In the genomic region with DNA sequence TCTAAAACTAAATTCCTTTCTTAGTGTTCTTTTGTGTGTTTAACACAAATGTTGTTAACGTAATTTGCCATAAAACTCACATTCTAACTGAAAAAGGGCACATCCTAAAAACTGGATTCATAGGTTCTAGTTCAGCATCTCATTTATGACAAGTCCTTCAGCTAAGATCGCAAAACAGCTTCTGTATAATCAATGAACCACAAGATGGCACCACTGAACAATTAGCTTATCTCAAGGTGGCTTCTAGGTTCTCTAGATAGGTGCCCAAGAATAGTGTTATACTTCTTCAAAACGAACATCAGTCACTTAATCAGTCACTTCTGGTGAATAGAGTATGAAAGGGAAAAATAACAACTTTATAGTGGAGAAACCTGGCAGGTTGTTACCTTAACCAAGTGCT, we compare ENCODE assay signal across 10 cellular contexts. TPM values are rescaled to one million over a fixed set of nuclear protein-coding genes. Genes with fewer than 3 reads are reported as not detected.
DNase-seq lines count a peak whose midpoint lies in the region; ATAC-seq and TF ChIP-seq lines count a peak whose summit lies in the region.
"Had no signal": no experiment of that assay in that cellular context is flagged by ENCODE, and none has a peak within 500 bp of the region (broad histone marks: within the 10 kb centered on the region; RNA-seq: fewer than 3 reads in every experiment).

No MANE protein-coding gene starts in this region.

- H3K27ac ChIP-seq in H9 (ENCODE audit: insufficient read length, low read depth, low read length) = no peak overlapping the region
- H3K27ac ChIP-seq in PC-3 (ENCODE audit: low read length) = no peak overlapping the region
- no peak overlapping the region for H3K27ac ChIP-seq in iPS DF 6.9 (ENCODE audit: low read length)
- H3K27ac ChIP-seq: prostate gland had no signal

- no peak overlapping the region for H2BK20ac ChIP-seq in H9 (ENCODE audit: low read depth, low read length, poor library complexity, severe bottlenecking)

- no peak overlapping the region for H2BK12ac ChIP-seq in H9 (ENCODE audit: insufficient read length, low read depth, low read length)

- CTCF ChIA-PET in PC-3 (lab: Charles Lee) = interaction anchor here (1.5 kb wide), 1 partner anchor 175 kb away, joined by 8 read pairs; no protein-coding TSS in a partner anchor
- CTCF ChIA-PET in activated naive CD4-positive, alpha-beta T cell treated with anti-CD3 and anti-CD28 coated beads for 36 hours (lab: Charles Lee) = no interaction called here

- no peak overlapping the region for H4K8ac ChIP-seq in H9 (replicated peaks; ENCODE audit: insufficient read length, low read depth, low read length)

- H3K18ac ChIP-seq in H9 (ENCODE audit: insufficient read length, low read depth, low read length) = no peak overlapping the region

- H3K79me2 ChIP-seq in H9 (ENCODE audit: insufficient read depth, low read length) = no peaks in the 10 kb centered on the region
- H3K79me2 ChIP-seq in PC-3 (ENCODE audit: low read length) = no peaks in the 10 kb centered on the region

- no peaks in the 10 kb centered on the region for H3K23me2 ChIP-seq in H9 (ENCODE audit: insufficient read length, low read depth, low read length, poor library complexity, severe bottlenecking)

- no peak overlapping the region for H3K4me3 Mint-ChIP-seq in H9
- H3K4me3 Mint-ChIP-seq in activated naive CD4-positive, alpha-beta T cell treated with anti-CD3 and anti-CD28 coated beads for 36 hours = no peak overlapping the region

- H3K27me3 Mint-ChIP-seq in H9 (ENCODE audit: low read depth) = peaks cover 1% of the 10 kb centered on the region; the same call in 1 of the 2 replicates
- no peaks in the 10 kb centered on the region for H3K27me3 Mint-ChIP-seq in activated naive CD4-positive, alpha-beta T cell treated with anti-CD3 and anti-CD28 coated beads for 36 hours (ENCODE audit: low read depth)

- H3K56ac ChIP-seq in H9 (ENCODE audit: insufficient read length, low read depth, low read length) = no peak overlapping the region

- no peak overlapping the region for H3K9ac ChIP-seq in H9 (ENCODE audit: extremely low read depth, insufficient read length, low read length)
- H3K9ac ChIP-seq in PC-3 (ENCODE audit: low read length) = no peak overlapping the region

- no TSS peak for BruUV-seq in PC-3 (replicated peaks; lab: Mats Ljungman, UMichigan)

- ATAC-seq in PC-3 = peak; percentile 45; the same call in 1 of the 2 replicates
- ATAC-seq in GM21723 (IDR thresholded peaks at IDR 0.05; ENCODE audit: unreplicated experiment) = no peak
- ATAC-seq in HG02840 (IDR thresholded peaks at IDR 0.05; ENCODE audit: low FRiP score, unreplicated experiment) = no peak

- H3K9me3 ChIP-seq in H9 (ENCODE audit: control insufficient read depth, low read depth, low read length) (no peaks in the 10 kb centered on the region), PC-3 (ENCODE audit: low read length) (no peaks in the 10 kb centered on the region), iPS DF 6.9 (ENCODE audit: control insufficient read depth, insufficient read depth, low read length) (no peaks in the 10 kb centered on the region)
- H3K9me3 ChIP-seq: prostate gland had no signal

- H4K20me1 ChIP-seq in H9 (ENCODE audit: control insufficient read depth, insufficient read depth, insufficient read length) = no peaks in the 10 kb centered on the region
- no peaks in the 10 kb centered on the region for H4K20me1 ChIP-seq in PC-3 (ENCODE audit: low read length)

- no peak overlapping the region for H3K14ac ChIP-seq in H9 (ENCODE audit: insufficient read depth, low read length)

- H2BK120ac ChIP-seq in H9 (ENCODE audit: low read depth, low read length, poor library complexity, severe bottlenecking) = no peak overlapping the region

- H3K36me3 ChIP-seq in PC-3 (ENCODE audit: low read depth, low read length) (no peaks in the 10 kb centered on the region), iPS DF 6.9 (ENCODE audit: control insufficient read depth, insufficient read depth, low read length) (no peaks in the 10 kb centered on the region)
- H3K36me3 ChIP-seq: prostate gland had no signal

- H3K4me3 ChIP-seq in PC-3 (ENCODE audit: low read length) (no peak overlapping the region), iPS DF 6.9 (ENCODE audit: low read length) (no peak overlapping the region)
- H3K4me3 ChIP-seq: prostate gland had no signal

- H4K91ac ChIP-seq in H9 (ENCODE audit: insufficient read length, low read depth, low read length) = no peak overlapping the region

- no peak overlapping the region for H2AK5ac ChIP-seq in H9 (ENCODE audit: insufficient read length, low read length)

- H2AFZ ChIP-seq in H9 (ENCODE audit: low read length) = no peak overlapping the region
- no peak overlapping the region for H2AFZ ChIP-seq in PC-3 (ENCODE audit: low read length)

- H3K27me3 ChIP-seq in H9 (ENCODE audit: insufficient read depth, low read length) = no peaks in the 10 kb centered on the region
- no peaks in the 10 kb centered on the region for H3K27me3 ChIP-seq in PC-3 (ENCODE audit: low read length)
- no peaks in the 10 kb centered on the region for H3K27me3 ChIP-seq in iPS DF 6.9 (ENCODE audit: control insufficient read depth, insufficient read depth, low read length)

- H2BK5ac ChIP-seq in H9 (ENCODE audit: insufficient read length, low read length) = no peak overlapping the region

- H3K23ac ChIP-seq in H9 (ENCODE audit: insufficient read length, low read depth, low read length) = no peak overlapping the region

- no peak overlapping the region for H3K27ac Mint-ChIP-seq in H9
- H3K27ac Mint-ChIP-seq in activated naive CD4-positive, alpha-beta T cell treated with anti-CD3 and anti-CD28 coated beads for 36 hours = no peak overlapping the region

- DNase-seq in AG08395 (ENCODE audit: low spot score) (peak; percentile 1), H9 (no peak), PC-3 (peak; percentile 64), iPS DF 6.9 (ENCODE audit: low read depth, low spot score) (peak; percentile 4), medulla oblongata (ENCODE audit: extremely low spot score) (no peak)
- DNase-seq in activated naive CD4-positive, alpha-beta T cell treated with anti-CD3 and anti-CD28 coated beads for 36 hours = no peak

- H3T11ph ChIP-seq in H9 (ENCODE audit: low read length) = no peak overlapping the region

- no peaks in the 10 kb centered on the region for H3K4me1 Mint-ChIP-seq in H9
- no peaks in the 10 kb centered on the region for H3K4me1 Mint-ChIP-seq in activated naive CD4-positive, alpha-beta T cell treated with anti-CD3 and anti-CD28 coated beads for 36 hours (ENCODE audit: low read depth)

- H3K4me1 ChIP-seq in H9 (ENCODE audit: insufficient read depth, low read length) (no peaks in the 10 kb centered on the region), PC-3 (ENCODE audit: insufficient read depth, low read length) (no peaks in the 10 kb centered on the region), iPS DF 6.9 (ENCODE audit: control insufficient read depth, insufficient read depth, low read length) (no peaks in the 10 kb centered on the region)
- H3K4me1 ChIP-seq: prostate gland had no signal

- no peaks in the 10 kb centered on the region for H3K9me2 ChIP-seq in PC-3 (replicated peaks; ENCODE audit: low read length)

- no peaks in the 10 kb centered on the region for H3K36me3 Mint-ChIP-seq in H9 (ENCODE audit: insufficient read depth in 1 of 3, low read depth in 3 of 3)
- H3K36me3 Mint-ChIP-seq in activated naive CD4-positive, alpha-beta T cell treated with anti-CD3 and anti-CD28 coated beads for 36 hours (ENCODE audit: low read depth) = no peaks in the 10 kb centered on the region

- TF ChIP-seq CTCF in H9 (conservative IDR thresholded peaks at IDR 0.05) (peak; percentile 61), PC-3 (conservative IDR thresholded peaks at IDR 0.05; ENCODE audit: low read depth, low read length) (peak; percentile 67)

- H4K5ac ChIP-seq in H9 (ENCODE audit: insufficient read length, low read depth, low read length) = no peak overlapping the region

- H3K9me3 Mint-ChIP-seq in H9 = peaks cover 0 to 45% of the 10 kb centered on the region in 2 experiments; a peak in 2 of 5 replicates
- no peaks in the 10 kb centered on the region for H3K9me3 Mint-ChIP-seq in activated naive CD4-positive, alpha-beta T cell treated with anti-CD3 and anti-CD28 coated beads for 36 hours

- intact Hi-C loops in PC-3 (cut with micrococcal nuclease) = loop anchor here (2.0 kb wide), 1 partner anchor 164 kb away; no protein-coding TSS in a partner anchor
- intact Hi-C loops in activated naive CD4-positive, alpha-beta T cell treated with anti-CD3 and anti-CD28 coated beads for 36 hours (cut with micrococcal nuclease) = loop anchor here (5.0 kb wide), 1 partner anchor 521 kb away; no protein-coding TSS in a partner anchor

- POLR2A ChIA-PET in PC-3 (lab: Charles Lee; ENCODE audit: unreplicated experiment) = interaction anchor here (0.6 kb wide), 1 partner anchor 180 kb away, joined by 3 read pairs; no protein-coding TSS in a partner anchor

- H3K4me2 ChIP-seq in H9 (ENCODE audit: insufficient read depth, insufficient read length, low read length) (no peak overlapping the region), PC-3 (ENCODE audit: low read length) (no peak overlapping the region)

- no peak overlapping the region for H2BK15ac ChIP-seq in H9 (ENCODE audit: low read depth, low read length)

- no peaks in the 10 kb centered on the region for H3K79me1 ChIP-seq in H9 (ENCODE audit: insufficient read depth, low read depth, low read length, poor library complexity, severe bottlenecking)

- no peaks in the 10 kb centered on the region for H3F3A ChIP-seq in PC-3 (ENCODE audit: low read length, unreplicated experiment)

- WGBS in H9 (ENCODE audit: extremely low coverage, insufficient read length, low lambda C conversion rate) = no CpG with 5 or more reads among the region's 3 CpGs
- WGBS in iPS DF 6.9 (ENCODE audit: insufficient coverage, insufficient read length) = no CpG with 5 or more reads among the region's 3 CpGs

- H3K4ac ChIP-seq in H9 (ENCODE audit: low read depth, low read length) = no peak overlapping the region

RNA-seq across cellular contexts. Expression of gene NRK, which starts 54.3 kb away (rescaled TPM):
- total RNA-seq in H9 (2021) (1.4 TPM in 2 replicates), PC-3 (2014; rRNA removed) (0.73 and 0.86 TPM in 2 replicates)
- total RNA-seq in activated naive CD4-positive, alpha-beta T cell treated with anti-CD3 and anti-CD28 coated beads for 36 hours = not detected
- total RNA-seq: G401 had no signal

Comparison
In these comparisons a context has a peak if more than half of its experiments do, and no peak if none do; other contexts are left out.
1. DNase-seq: peak in AG08395 (single experiment), PC-3 (single experiment) and iPS DF 6.9 (single experiment); none in H9 (single experiment), medulla oblongata (single experiment) and activated naive CD4-positive, alpha-beta T cell treated with anti-CD3 and anti-CD28 coated beads for 36 hours (single experiment).